ENCODE assay signal across 1 cellular context in the genomic region with DNA sequence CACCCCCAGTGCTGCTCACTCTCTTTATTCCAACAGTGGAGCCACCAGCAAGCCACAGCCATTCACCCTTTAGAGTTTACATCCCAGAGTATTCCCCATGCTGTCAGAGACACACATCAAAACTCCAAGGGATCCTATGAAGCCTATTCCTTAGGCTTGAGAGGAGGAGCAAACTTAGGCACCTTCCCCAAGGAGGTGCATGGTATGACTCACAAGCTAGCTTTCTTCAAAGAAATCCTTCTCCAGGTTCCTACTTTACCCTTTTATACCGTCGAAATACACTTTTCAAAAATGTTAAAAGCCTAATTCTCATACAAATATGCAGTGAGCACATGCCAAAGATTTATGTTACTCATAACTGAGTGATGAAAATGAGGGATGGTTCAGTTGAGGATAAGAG.
TF ChIP-seq lines count a peak whose summit lies in the region.

No MANE protein-coding gene starts in this region.

TF ChIP-seq in A549, 52 proteins besides CTCF, POLR2A, EP300 and RAD21:
- TF ChIP-seq HDAC2 (IDR thresholded peaks at IDR 0.05), result no peak
- no peak for TF ChIP-seq FOXS1 (CRISPR knock-in tag; IDR thresholded peaks at IDR 0.05)
- no peak for TF ChIP-seq KDM1A (IDR thresholded peaks at IDR 0.05; ENCODE audit: low read depth)
- TF ChIP-seq, protein P1, sequence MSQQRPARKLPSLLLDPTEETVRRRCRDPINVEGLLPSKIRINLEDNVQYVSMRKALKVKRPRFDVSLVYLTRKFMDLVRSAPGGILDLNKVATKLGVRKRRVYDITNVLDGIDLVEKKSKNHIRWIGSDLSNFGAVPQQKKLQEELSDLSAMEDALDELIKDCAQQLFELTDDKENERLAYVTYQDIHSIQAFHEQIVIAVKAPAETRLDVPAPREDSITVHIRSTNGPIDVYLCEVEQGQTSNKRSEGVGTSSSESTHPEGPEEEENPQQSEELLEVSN (IDR thresholded peaks at IDR 0.05; ENCODE audit: borderline replicate concordance, low read depth), result no peak
- TF ChIP-seq MAFK (IDR thresholded peaks at IDR 0.05; ENCODE audit: partially characterized antibody), result no peak
- no peak for TF ChIP-seq MAZ (IDR thresholded peaks at IDR 0.05; ENCODE audit: borderline replicate concordance, low read depth, low read length)
- TF ChIP-seq NFE2L2 (conservative IDR thresholded peaks at IDR 0.05; ENCODE audit: low read length), result no peak
- no peak for TF ChIP-seq CHD2 (IDR thresholded peaks at IDR 0.05; ENCODE audit: low read length, partially characterized antibody)
- TF ChIP-seq, protein P2, sequence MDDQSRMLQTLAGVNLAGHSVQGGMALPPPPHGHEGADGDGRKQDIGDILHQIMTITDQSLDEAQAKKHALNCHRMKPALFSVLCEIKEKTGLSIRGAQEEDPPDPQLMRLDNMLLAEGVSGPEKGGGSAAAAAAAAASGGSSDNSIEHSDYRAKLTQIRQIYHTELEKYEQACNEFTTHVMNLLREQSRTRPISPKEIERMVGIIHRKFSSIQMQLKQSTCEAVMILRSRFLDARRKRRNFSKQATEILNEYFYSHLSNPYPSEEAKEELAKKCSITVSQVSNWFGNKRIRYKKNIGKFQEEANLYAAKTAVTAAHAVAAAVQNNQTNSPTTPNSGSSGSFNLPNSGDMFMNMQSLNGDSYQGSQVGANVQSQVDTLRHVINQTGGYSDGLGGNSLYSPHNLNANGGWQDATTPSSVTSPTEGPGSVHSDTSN (IDR thresholded peaks at IDR 0.05), result no peak
- TF ChIP-seq CHD4 (IDR thresholded peaks at IDR 0.05; ENCODE audit: borderline replicate concordance), result no peak
- TF ChIP-seq, protein P3, sequence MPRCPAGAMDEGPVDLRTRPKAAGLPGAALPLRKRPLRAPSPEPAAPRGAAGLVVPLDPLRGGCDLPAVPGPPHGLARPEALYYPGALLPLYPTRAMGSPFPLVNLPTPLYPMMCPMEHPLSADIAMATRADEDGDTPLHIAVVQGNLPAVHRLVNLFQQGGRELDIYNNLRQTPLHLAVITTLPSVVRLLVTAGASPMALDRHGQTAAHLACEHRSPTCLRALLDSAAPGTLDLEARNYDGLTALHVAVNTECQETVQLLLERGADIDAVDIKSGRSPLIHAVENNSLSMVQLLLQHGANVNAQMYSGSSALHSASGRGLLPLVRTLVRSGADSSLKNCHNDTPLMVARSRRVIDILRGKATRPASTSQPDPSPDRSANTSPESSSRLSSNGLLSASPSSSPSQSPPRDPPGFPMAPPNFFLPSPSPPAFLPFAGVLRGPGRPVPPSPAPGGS (IDR thresholded peaks at IDR 0.05), result no peak
- no peak for TF ChIP-seq RNF2 (IDR thresholded peaks at IDR 0.05; ENCODE audit: borderline replicate concordance, low read depth)
- no peak for TF ChIP-seq ZNF302 (CRISPR knock-in tag; IDR thresholded peaks at IDR 0.05)
TF ChIP-seq in A549: peak in this region for 0.
